ENCODE assay signal across 11 cellular contexts in genomic region chr10:60384708-60385398, GRCh38. TPM values are rescaled to one million over a fixed set of nuclear protein-coding genes. Genes with fewer than 3 reads are reported as not detected.
DNase-seq lines count a peak whose midpoint lies in the region; ATAC-seq and TF ChIP-seq lines count a peak whose summit lies in the region.
"Had no signal": no experiment of that assay in that cellular context is flagged by ENCODE, and none has a peak within 500 bp of the region (broad histone marks: within the 10 kb centered on the region; RNA-seq: fewer than 3 reads in every experiment).

No MANE protein-coding gene starts in this region.

- no peak overlapping the region for H4K5ac ChIP-seq in mesendoderm (ENCODE audit: low read length)

- no peaks in the 10 kb centered on the region for H3K79me1 ChIP-seq in mesendoderm (ENCODE audit: low read length)

- no peak overlapping the region for H2AK5ac ChIP-seq in mesendoderm (ENCODE audit: low read length)

- WGBS in mesendoderm (ENCODE audit: extremely low coverage, insufficient coverage, low lambda C conversion rate) = no CpG with 5 or more reads among the region's 5 CpGs

- peaks cover 48% of the 10 kb centered on the region for H3K4me1 Mint-ChIP-seq in chondrocyte (ENCODE audit: low read depth)

- H2BK5ac ChIP-seq in mesendoderm (ENCODE audit: low read length) = no peak overlapping the region

- H3K36me3 Mint-ChIP-seq in chondrocyte (ENCODE audit: low read depth) = no peaks in the 10 kb centered on the region

- no peak overlapping the region for H4K8ac ChIP-seq in mesendoderm (ENCODE audit: low read depth, low read length)

- H3K36me3 ChIP-seq in mesendoderm (ENCODE audit: control insufficient read depth, insufficient read depth, low read length) = no peaks in the 10 kb centered on the region

- H3K79me2 ChIP-seq in mesendoderm (ENCODE audit: control insufficient read depth, insufficient read depth, low read length) = no peaks in the 10 kb centered on the region

- no peak for TF ChIP-seq CTCF in AG10803 (conservative IDR thresholded peaks at IDR 0.05; ENCODE audit: low read length)
- no peak for TF ChIP-seq CTCF in chondrocyte (IDR thresholded peaks at IDR 0.05)

- no peak overlapping the region for H3K4ac ChIP-seq in mesendoderm (ENCODE audit: low read depth, low read length)

- H3K18ac ChIP-seq in mesendoderm (ENCODE audit: low read length) = no peak overlapping the region

- ATAC-seq in HG03108 (IDR thresholded peaks at IDR 0.05; ENCODE audit: unreplicated experiment) (no peak), GM21526 (IDR thresholded peaks at IDR 0.05; ENCODE audit: low FRiP score, unreplicated experiment) (no peak), GM18870 (IDR thresholded peaks at IDR 0.05; ENCODE audit: unreplicated experiment) (no peak)

- no peak overlapping the region for H3K4me3 Mint-ChIP-seq in chondrocyte (ENCODE audit: unreplicated experiment)

- no peak overlapping the region for H3K4me3 ChIP-seq in AG10803 (ENCODE audit: low read length)
- H3K4me3 ChIP-seq in mesendoderm (ENCODE audit: low read length) = no peak overlapping the region

- no peak overlapping the region for H2BK15ac ChIP-seq in mesendoderm (replicated peaks; ENCODE audit: low read depth)

- no peak overlapping the region for H2BK120ac ChIP-seq in mesendoderm (ENCODE audit: low read depth, low read length)

- no peaks in the 10 kb centered on the region for H3K27me3 Mint-ChIP-seq in chondrocyte (ENCODE audit: low read depth)

- no peaks in the 10 kb centered on the region for H3K27me3 ChIP-seq in mesendoderm (ENCODE audit: insufficient read depth, low read length, poor library complexity)

- H3K4me1 ChIP-seq in mesendoderm (ENCODE audit: control insufficient read depth, low read depth, low read length) = peaks cover 3% of the 10 kb centered on the region

- H3K9me3 Mint-ChIP-seq in chondrocyte (ENCODE audit: low read depth) = no peaks in the 10 kb centered on the region

- peak overlapping the region; percentile 85 for H3K27ac Mint-ChIP-seq in chondrocyte (ENCODE audit: unreplicated experiment)

- no peak overlapping the region for H3K9ac ChIP-seq in mesendoderm (ENCODE audit: low read length)

- no peak overlapping the region for H3K56ac ChIP-seq in mesendoderm (ENCODE audit: low read length)

- DNase-seq in AG10803 (ENCODE audit: low read depth) (peak; percentile 99), NCI-H2029 (lab: John Stamatoyannopoulos, UW) (peak; percentile 34), chondrocyte (ENCODE audit: low spot score) (no peak), mesendoderm (peak; percentile 83), activated gamma-delta T cell treated with Interleukin-2 at 50 U/mL for 16 hours (no peak)
- DNase-seq: activated effector memory CD4-positive, alpha-beta T cell treated with anti-CD3 and anti-CD28 coated beads, Interleukin-2, amount 50 U/mL, for 16 hours; KBM-7; stimulated activated CD4-positive, alpha-beta T cell treated with anti-CD3 and anti-CD28 coated beads, Interleukin-15, amount 100 ng/mL, for 24 hours had no signal

- no peak overlapping the region for H3K4me2 ChIP-seq in mesendoderm (ENCODE audit: low read length)

- no peak overlapping the region for H3K27ac ChIP-seq in mesendoderm (ENCODE audit: low read depth, low read length)

- no peak overlapping the region for H3K23ac ChIP-seq in mesendoderm (ENCODE audit: low read length)

RNA-seq across cellular contexts. Expression of gene ANK3, which starts 4.8 kb away (rescaled TPM):
- total RNA-seq in chondrocyte = 35.1 to 138 TPM (median 37.4 TPM) in 3 replicates
- 41.0 TPM for polyA plus RNA-seq in mesendoderm (2013, experiment 1 of 2)
- polyA plus RNA-seq in mesendoderm (2013, experiment 2 of 2) = 39.0 TPM

Comparison
In these comparisons a context has a peak if more than half of its experiments do, and no peak if none do; other contexts are left out.
1. DNase-seq: peak in AG10803 (single experiment), NCI-H2029 (single experiment) and mesendoderm (single experiment); none in chondrocyte (single experiment) and activated gamma-delta T cell treated with Interleukin-2 at 50 U/mL for 16 hours (single experiment).